Comparison of ENCODE assay signal across 17 cellular contexts in the genomic region with DNA sequence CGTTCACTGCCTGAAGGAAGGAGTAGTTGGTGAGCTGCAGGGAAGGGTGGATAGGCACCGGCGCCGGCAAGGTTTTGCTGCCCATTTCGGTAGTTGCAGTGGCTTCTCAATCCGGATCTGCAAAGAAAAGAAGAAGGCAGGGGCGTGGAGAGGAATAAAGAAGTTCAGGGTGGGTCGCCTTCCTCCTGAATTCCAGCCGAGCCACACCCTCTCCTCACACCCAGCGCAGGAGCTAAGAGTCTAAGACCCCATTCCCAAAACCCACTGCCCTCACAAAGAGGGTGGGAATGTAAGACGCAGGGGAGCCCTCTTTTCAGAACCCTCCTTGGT. TPM values are rescaled to one million over a fixed set of nuclear protein-coding genes. Genes with fewer than 3 reads are reported as not detected.
DNase-seq lines count a peak whose midpoint lies in the region; ATAC-seq and TF ChIP-seq lines count a peak whose summit lies in the region.
"Had no signal": no experiment of that assay in that cellular context is flagged by ENCODE, and none has a peak within 500 bp of the region (broad histone marks: within the 10 kb centered on the region; RNA-seq: fewer than 3 reads in every experiment).

No MANE protein-coding gene starts in this region.

- POLR2A ChIA-PET in RWPE1 (lab: Yijun Ruan, JAX; ENCODE audit: low non-redundant PET): no interaction called here

- H2BK15ac ChIP-seq in mesenchymal stem cell (ENCODE audit: low read depth, poor library complexity, severe bottlenecking): no peak overlapping the region

- H3K27me3 ChIP-seq in mesenchymal stem cell (ENCODE audit: control insufficient read depth in 1 of 2, insufficient read depth in 1 of 2, low read length in 2 of 2) (peaks cover 0 to 49% of the 10 kb centered on the region in 2 experiments), thoracic aorta (replicated peaks; ENCODE audit: insufficient read depth) (no peaks in the 10 kb centered on the region)

- peaks cover 13 to 45% of the 10 kb centered on the region in 2 experiments for H3K36me3 ChIP-seq in mesenchymal stem cell (ENCODE audit: control insufficient read depth in 1 of 2, insufficient read depth in 2 of 2, low read depth in 1 of 2, low read length in 2 of 2)
- H3K36me3 ChIP-seq in thoracic aorta: peaks cover 6% of the 10 kb centered on the region

- H3K4me1 Mint-ChIP-seq in activated T-helper 2 cell treated with anti-CD3 and anti-CD28 coated beads, Interferon-gamma antibody, Interleukin-2, Interleukin-4, amounts not matched to agents 10 μg/mL and 5 μg/mL and 100 μg/mL, durations not matched to agents 14 hours and 24 hours and 36 hours (ENCODE audit: low read depth): peaks cover 18% of the 10 kb centered on the region

- H3K9me3 Mint-ChIP-seq in activated T-helper 2 cell treated with anti-CD3 and anti-CD28 coated beads, Interferon-gamma antibody, Interleukin-2, Interleukin-4, amounts not matched to agents 10 μg/mL and 5 μg/mL and 100 μg/mL, durations not matched to agents 14 hours and 24 hours and 36 hours: no peaks in the 10 kb centered on the region

- intact Hi-C loops in activated T-helper 2 cell treated with anti-CD3 and anti-CD28 coated beads, Interferon-gamma antibody, Interleukin-2, Interleukin-4, amounts not matched to agents 10 μg/mL and 5 μg/mL and 100 μg/mL, durations not matched to agents 14 hours and 24 hours and 36 hours (cut with micrococcal nuclease): loop anchor here (5.0 kb wide), 1 partner anchor 1314 kb away; a partner anchor contains a TSS

- H3K18ac ChIP-seq in mesenchymal stem cell (ENCODE audit: low read depth in 1 of 2, low read length in 2 of 2): no peak overlapping the region

- H4K91ac ChIP-seq in mesenchymal stem cell (ENCODE audit: low read length): peak overlapping the region; percentile 9

- CTCF ChIA-PET in RWPE1 (lab: Yijun Ruan, JAX): no interaction called here

- ATAC-seq in thoracic aorta (ENCODE audit: insufficient number of reproducible peaks, low FRiP score, low read depth): no peak

- H2AFZ ChIP-seq in mesenchymal stem cell (ENCODE audit: low read depth, low read length): no peak overlapping the region

- 45% methylated on average over 10 of the region's 11 CpGs for WGBS in mesenchymal stem cell

- H3K27ac Mint-ChIP-seq in activated T-helper 2 cell treated with anti-CD3 and anti-CD28 coated beads, Interferon-gamma antibody, Interleukin-2, Interleukin-4, amounts not matched to agents 10 μg/mL and 5 μg/mL and 100 μg/mL, durations not matched to agents 14 hours and 24 hours and 36 hours: no peak overlapping the region

- H4K8ac ChIP-seq in mesenchymal stem cell (ENCODE audit: low read length): no peak overlapping the region

- H3K14ac ChIP-seq in mesenchymal stem cell (ENCODE audit: low read length in 2 of 2): no peak overlapping the region

- no peak overlapping the region for H3K4ac ChIP-seq in mesenchymal stem cell (ENCODE audit: low read depth in 1 of 2, low read length in 2 of 2)

- DNase-seq in RWPE1 (ENCODE audit: low spot score) (no peak), coronary artery (ENCODE audit: low spot score) (no peak), mesenchymal stem cell (no peak), thoracic aorta (ENCODE audit: low spot score) (no peak), COR-L47 (lab: John Stamatoyannopoulos, UW) (no peak), NCI-H1417 treated with DMSO at 0.1 percent for 48 hours (lab: John Stamatoyannopoulos, UW) (no peak)
- DNase-seq in activated T-helper 2 cell treated with anti-CD3 and anti-CD28 coated beads, Interferon-gamma antibody, Interleukin-2, Interleukin-4, amounts not matched to agents 10 μg/mL and 5 μg/mL and 100 μg/mL, durations not matched to agents 14 hours and 24 hours and 36 hours (ENCODE audit: low spot score): no peak
- DNase-seq: ACHN, DMS79, NCI-H1417, NCI-H187 treated with DMSO at 0.1 percent for 48 hours, NCI-H226, NCI-H524, NCI-H82, OCI-M1, SIG-M5 had no signal

- H3K27me3 Mint-ChIP-seq in activated T-helper 2 cell treated with anti-CD3 and anti-CD28 coated beads, Interferon-gamma antibody, Interleukin-2, Interleukin-4, amounts not matched to agents 10 μg/mL and 5 μg/mL and 100 μg/mL, durations not matched to agents 14 hours and 24 hours and 36 hours (ENCODE audit: low read depth): peaks cover 83% of the 10 kb centered on the region

- H3K23ac ChIP-seq in mesenchymal stem cell (ENCODE audit: low read length in 2 of 2): peak overlapping the region in 1 of 2 experiments; percentile 98

- no peak overlapping the region for H3K4me2 ChIP-seq in mesenchymal stem cell (ENCODE audit: low read length, poor library complexity, severe bottlenecking)

- no peak overlapping the region for H2BK12ac ChIP-seq in mesenchymal stem cell (ENCODE audit: low read length in 2 of 2)

- peak overlapping the region; percentile 95 for H3K9ac ChIP-seq in mesenchymal stem cell (ENCODE audit: low read length)

- H3K4me1 ChIP-seq in mesenchymal stem cell (ENCODE audit: control insufficient read depth, insufficient read depth, low read depth, low read length) (peaks cover 44% of the 10 kb centered on the region), thoracic aorta (ENCODE audit: control insufficient read depth in 1 of 2, low read depth in 2 of 2) (peaks cover 13 to 61% of the 10 kb centered on the region in 2 donors)

- no peak overlapping the region for H2BK5ac ChIP-seq in mesenchymal stem cell (ENCODE audit: low read depth, low read length, poor library complexity, severe bottlenecking)

- peaks cover 7% of the 10 kb centered on the region for H3K79me1 ChIP-seq in mesenchymal stem cell (replicated peaks; ENCODE audit: low read length, poor library complexity, severe bottlenecking)

- H2AK5ac ChIP-seq in mesenchymal stem cell (ENCODE audit: low read length, severe bottlenecking): no peak overlapping the region

- peaks cover 2% of the 10 kb centered on the region for H3K36me3 Mint-ChIP-seq in activated T-helper 2 cell treated with anti-CD3 and anti-CD28 coated beads, Interferon-gamma antibody, Interleukin-2, Interleukin-4, amounts not matched to agents 10 μg/mL and 5 μg/mL and 100 μg/mL, durations not matched to agents 14 hours and 24 hours and 36 hours (ENCODE audit: low read depth)

- H3K4me3 Mint-ChIP-seq in activated T-helper 2 cell treated with anti-CD3 and anti-CD28 coated beads, Interferon-gamma antibody, Interleukin-2, Interleukin-4, amounts not matched to agents 10 μg/mL and 5 μg/mL and 100 μg/mL, durations not matched to agents 14 hours and 24 hours and 36 hours (ENCODE audit: low read depth): no peak overlapping the region

- H3K9me3 ChIP-seq in mesenchymal stem cell (ENCODE audit: control insufficient read depth, low read length) (no peaks in the 10 kb centered on the region), thoracic aorta (no peaks in the 10 kb centered on the region)

- no peak overlapping the region for H2BK120ac ChIP-seq in mesenchymal stem cell (ENCODE audit: low read depth, low read length)

- peak overlapping the region; percentile 20 for H3K27ac ChIP-seq in RWPE1
- H3K27ac ChIP-seq in coronary artery: peak overlapping the region in 1 of 2 donors; percentile 0
- no peak overlapping the region for H3K27ac ChIP-seq in mesenchymal stem cell (ENCODE audit: low read length, poor library complexity, severe bottlenecking)
- peak overlapping the region; percentile 88 to 96 for H3K27ac ChIP-seq in thoracic aorta
- H3K27ac ChIP-seq: C4-2B had no signal

- TF ChIP-seq CTCF in RWPE1 (conservative IDR thresholded peaks at IDR 0.05; ENCODE audit: low read depth) (no peak), coronary artery (IDR thresholded peaks at IDR 0.05) (no peak), thoracic aorta (IDR thresholded peaks at IDR 0.05) (no peak)

- H3K4me3 ChIP-seq in coronary artery: peak overlapping the region; percentile 80
- H3K4me3 ChIP-seq in mesenchymal stem cell (ENCODE audit: insufficient read depth in 1 of 2, low read depth in 1 of 2, low read length in 2 of 2): peak overlapping the region in 1 of 2 experiments; percentile 89
- H3K4me3 ChIP-seq in thoracic aorta: peak overlapping the region; percentile 95

RNA-seq across cellular contexts. Expression of a gene that starts 4.7 kb away (rescaled TPM):
- 2.6 TPM for polyA plus RNA-seq in mesenchymal stem cell (2013, experiment 1 of 2)
- polyA plus RNA-seq in mesenchymal stem cell (2013, experiment 2 of 2): 2.7 TPM
- total RNA-seq in thoracic aorta: 100 to 1,000 TPM in 1 of 2 donors, 10 to 100 TPM in 1; 90.7 to 180 TPM
- total RNA-seq in activated T-helper 2 cell treated with anti-CD3 and anti-CD28 coated beads, Interferon-gamma antibody, Interleukin-2, Interleukin-4, amounts not matched to agents 10 μg/mL and 5 μg/mL and 100 μg/mL, durations not matched to agents 14 hours and 24 hours and 36 hours: not detected in 2 replicates

Comparison
In these comparisons a context has a peak if more than half of its experiments do, and no peak if none do; other contexts are left out.
1. RNA of a gene that starts 4.7 kb away (total RNA-seq): 90.7 to 180 TPM in thoracic aorta; not detected in activated T-helper 2 cell treated with anti-CD3 and anti-CD28 coated beads, Interferon-gamma antibody, Interleukin-2, Interleukin-4, amounts not matched to agents 10 μg/mL and 5 μg/mL and 100 μg/mL, durations not matched to agents 14 hours and 24 hours and 36 hours; every median in the first group is over 10 times any median in the second.